Comparison of ENCODE assay signal across 16 cellular contexts in genomic region chr17:64546716-64547115, GRCh38.
"Had no signal": no experiment of that assay in that cellular context is flagged by ENCODE, and none has a peak within 500 bp of the region (broad histone marks: within the 10 kb centered on the region; RNA-seq: fewer than 3 reads in every experiment).

No MANE protein-coding gene starts in this region.

- DNase-seq: activated CD4-positive, alpha-beta memory T cell treated with anti-CD3 and anti-CD28 coated beads, Interleukin-2, amount 10 ng/mL, durations not matched to agents 7 days and 5 days; activated CD4-positive, alpha-beta T cell treated with anti-CD3 and anti-CD28 coated beads for 1 hour; activated CD8-positive, alpha-beta memory T cell treated with anti-CD3 and anti-CD28 coated beads, Interleukin-2, amount 50 U/mL, for 48 hours; activated naive CD4-positive, alpha-beta T cell treated with anti-CD3 and anti-CD28 coated beads, Interleukin-2, amount 50 U/mL, for 16 hours; colonic mucosa; effector CD4-positive, alpha-beta T cell; hippocampal formation; kidney glomerular epithelial cell; naive B cell; right cardiac atrium; small intestine; transverse colon had no signal

- ATAC-seq: gastroesophageal sphincter; right cardiac atrium; stimulated activated memory B cell treated with anti-CD40 and anti-IgM and Interleukin-4, amounts not matched to agents 10 μg/mL and 1 μg/mL and 100 μg/mL, for 72 hours had no signal

- H3K27me3 ChIP-seq: breast epithelium, colonic mucosa, gastroesophageal sphincter, transverse colon had no signal

- H3K27ac ChIP-seq: breast epithelium, colonic mucosa, epithelial cell of prostate, gastroesophageal sphincter, transverse colon had no signal

- H3K4me3 ChIP-seq: breast epithelium, colonic mucosa, gastroesophageal sphincter, transverse colon had no signal

- FAIRE-seq: small intestine had no signal

- H3K4me1 ChIP-seq: breast epithelium, colonic mucosa, gastroesophageal sphincter, transverse colon had no signal

- H3K36me3 ChIP-seq: breast epithelium, colonic mucosa had no signal

- H3K9me3 ChIP-seq: breast epithelium, colonic mucosa, gastroesophageal sphincter, transverse colon had no signal
